In genomic region chr14:69375722-69376121, GRCh38 we compare ENCODE assay signal across 1 cellular context.
TF ChIP-seq lines count a peak whose summit lies in the region.

No MANE protein-coding gene starts in this region.

TF ChIP-seq in HepG2, 621 proteins besides CTCF, POLR2A, EP300 and RAD21 (continued from another document):
- TF ChIP-seq ZNF121 (CRISPR knock-in tag; IDR thresholded peaks at IDR 0.05), result no peak
- no peak for TF ChIP-seq POGZ (CRISPR knock-in tag; IDR thresholded peaks at IDR 0.05)
- no peak for TF ChIP-seq AHR (CRISPR knock-in tag; IDR thresholded peaks at IDR 0.05)
